Comparison of ENCODE assay signal across 26 cellular contexts in the genomic region with DNA sequence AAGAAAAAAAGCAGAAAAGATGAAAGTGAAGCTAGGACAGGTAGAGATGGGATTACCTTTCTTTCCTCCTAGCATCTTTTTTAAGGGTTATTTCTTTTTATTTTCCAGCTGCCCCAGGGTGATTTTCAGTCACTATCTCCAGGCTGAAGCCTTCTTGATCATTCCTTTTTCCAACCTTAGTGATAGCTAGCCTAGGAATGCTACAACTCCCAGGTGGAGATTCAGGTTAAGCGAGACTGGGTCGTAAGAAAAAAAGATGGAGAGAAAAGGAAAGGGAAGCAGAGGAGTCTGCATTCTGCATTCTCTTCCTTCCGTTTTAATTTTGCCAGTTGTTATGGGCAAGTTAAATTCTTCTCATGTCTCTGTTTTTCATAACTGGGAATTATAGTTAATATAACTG.
"Had no signal": no experiment of that assay in that cellular context is flagged by ENCODE, and none has a peak within 500 bp of the region (broad histone marks: within the 10 kb centered on the region; RNA-seq: fewer than 3 reads in every experiment).

No MANE protein-coding gene starts in this region.

- H3K27ac ChIP-seq: HL-60, KMS-11, PC-9, Peyer's patch, SJCRH30 had no signal

- FAIRE-seq: HTR-8/SVneo, K562 had no signal

- H3K36me3 Mint-ChIP-seq: IgD-negative memory B cell had no signal

- H3K27me3 Mint-ChIP-seq: IgD-negative memory B cell had no signal

- H3K4me3 ChIP-seq: K562, PC-9, Peyer's patch, SJCRH30 had no signal

- H3K36me3 ChIP-seq: Peyer's patch, SJCRH30 had no signal

- H3K9ac ChIP-seq: KMS-11 had no signal

- H3K27me3 ChIP-seq: Peyer's patch, SJCRH30 had no signal

- H3K9me3 ChIP-seq: Peyer's patch, SJCRH30 had no signal

- H3K4me1 ChIP-seq: SJCRH30 had no signal

- ATAC-seq: K562, Right ventricle myocardium inferior, SK-N-SH treated with all-trans-retinoic acid at 6 μM for 48 hours had no signal

- DNase-seq: Kasumi-1; MM.1S; NCI-H1092 treated with DMSO at 0.1 percent for 48 hours; NCI-H1436; NCI-H187; NCI-H2029; NCI-H2081 treated with DMSO at 0.1 percent for 48 hours; NCI-H2171; NCI-H226; NCI-H446; NCI-H510A; NCI-H524 treated with DMSO at 0.1 percent for 48 hours; NCI-H774; NK-92 treated with Interleukin-12 subunit alpha and Interleukin-12 subunit beta, amount 100 ng/mL, for 24 hours; OCI-M1; PC-9; Peyer's patch; SHP77 treated with DMSO at 0.1 percent for 48 hours; SJCRH30 had no signal

- H3K9me3 Mint-ChIP-seq: IgD-negative memory B cell had no signal
